Comparison of ENCODE assay signal across 1 cellular context in the genomic region with DNA sequence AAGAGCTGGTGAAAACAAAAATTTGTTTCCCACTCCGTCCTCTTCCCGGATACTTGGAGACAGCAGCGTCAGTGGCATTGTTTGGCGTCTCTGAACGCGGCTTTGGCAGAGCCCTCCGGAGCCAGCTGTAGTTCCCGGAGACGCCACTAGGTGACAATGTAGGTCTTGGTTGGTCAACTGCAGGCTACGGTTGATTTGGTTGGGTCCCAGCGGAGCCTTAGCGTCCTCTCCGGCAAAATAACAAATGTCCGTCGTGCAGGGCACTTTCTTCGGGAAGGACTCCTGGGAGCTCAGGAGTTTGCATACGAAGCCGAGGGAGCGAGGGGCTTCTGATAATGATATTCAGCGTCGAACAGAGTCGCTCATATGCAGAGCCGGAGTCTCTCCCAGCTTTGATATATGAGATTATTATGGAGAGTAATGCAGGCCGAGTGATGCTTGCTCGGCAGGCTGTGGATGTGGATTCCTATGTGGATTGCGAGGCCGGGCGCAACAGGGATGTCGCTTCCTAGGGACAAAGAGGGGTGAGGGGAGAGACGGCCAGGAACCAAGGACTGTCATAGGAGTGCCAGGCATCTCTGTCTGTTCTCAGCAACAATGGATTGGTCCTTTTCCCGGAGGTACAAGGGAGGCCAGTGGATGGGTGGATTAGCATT.
TF ChIP-seq lines count a peak whose summit lies in the region.

No MANE protein-coding gene starts in this region.

TF ChIP-seq in GM12878, 131 proteins besides CTCF, POLR2A, EP300 and RAD21 (continued from another document):
- no peak for TF ChIP-seq TCF3 (IDR thresholded peaks at IDR 0.05; ENCODE audit: borderline replicate concordance, insufficient read depth, low read depth, low read length)
- TF ChIP-seq, protein P1, sequence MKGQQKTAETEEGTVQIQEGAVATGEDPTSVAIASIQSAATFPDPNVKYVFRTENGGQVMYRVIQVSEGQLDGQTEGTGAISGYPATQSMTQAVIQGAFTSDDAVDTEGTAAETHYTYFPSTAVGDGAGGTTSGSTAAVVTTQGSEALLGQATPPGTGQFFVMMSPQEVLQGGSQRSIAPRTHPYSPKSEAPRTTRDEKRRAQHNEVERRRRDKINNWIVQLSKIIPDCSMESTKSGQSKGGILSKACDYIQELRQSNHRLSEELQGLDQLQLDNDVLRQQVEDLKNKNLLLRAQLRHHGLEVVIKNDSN (IDR thresholded peaks at IDR 0.05; ENCODE audit: borderline replicate concordance, extremely low read length, insufficient read depth, low read depth, low read length): no peak
- TF ChIP-seq KLF5 (IDR thresholded peaks at IDR 0.05; ENCODE audit: partially characterized antibody): no peak
- peak; percentile 96 for TF ChIP-seq PAX5 (IDR thresholded peaks at IDR 0.05; ENCODE audit: borderline replicate concordance, low read depth, low read length)
- TF ChIP-seq, protein P2, sequence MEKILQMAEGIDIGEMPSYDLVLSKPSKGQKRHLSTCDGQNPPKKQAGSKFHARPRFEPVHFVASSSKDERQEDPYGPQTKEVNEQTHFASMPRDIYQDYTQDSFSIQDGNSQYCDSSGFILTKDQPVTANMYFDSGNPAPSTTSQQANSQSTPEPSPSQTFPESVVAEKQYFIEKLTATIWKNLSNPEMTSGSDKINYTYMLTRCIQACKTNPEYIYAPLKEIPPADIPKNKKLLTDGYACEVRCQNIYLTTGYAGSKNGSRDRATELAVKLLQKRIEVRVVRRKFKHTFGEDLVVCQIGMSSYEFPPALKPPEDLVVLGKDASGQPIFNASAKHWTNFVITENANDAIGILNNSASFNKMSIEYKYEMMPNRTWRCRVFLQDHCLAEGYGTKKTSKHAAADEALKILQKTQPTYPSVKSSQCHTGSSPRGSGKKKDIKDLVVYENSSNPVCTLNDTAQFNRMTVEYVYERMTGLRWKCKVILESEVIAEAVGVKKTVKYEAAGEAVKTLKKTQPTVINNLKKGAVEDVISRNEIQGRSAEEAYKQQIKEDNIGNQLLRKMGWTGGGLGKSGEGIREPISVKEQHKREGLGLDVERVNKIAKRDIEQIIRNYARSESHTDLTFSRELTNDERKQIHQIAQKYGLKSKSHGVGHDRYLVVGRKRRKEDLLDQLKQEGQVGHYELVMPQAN (conservative IDR thresholded peaks at IDR 0.05): no peak
- TF ChIP-seq YY1 (IDR thresholded peaks at IDR 0.05; ENCODE audit: low read depth, low read length): peak; percentile 67; the same call in 1 of the 2 replicates
- TF ChIP-seq, protein P3, sequence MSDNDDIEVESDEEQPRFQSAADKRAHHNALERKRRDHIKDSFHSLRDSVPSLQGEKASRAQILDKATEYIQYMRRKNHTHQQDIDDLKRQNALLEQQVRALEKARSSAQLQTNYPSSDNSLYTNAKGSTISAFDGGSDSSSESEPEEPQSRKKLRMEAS (IDR thresholded peaks at IDR 0.05; ENCODE audit: low read depth, low read length): no peak
- no peak for TF ChIP-seq MTA3 (IDR thresholded peaks at IDR 0.05; ENCODE audit: borderline replicate concordance, low read length)
- peak; percentile 84 for TF ChIP-seq SMC3 (IDR thresholded peaks at IDR 0.05; ENCODE audit: borderline replicate concordance, low read length)
- TF ChIP-seq, protein P4, sequence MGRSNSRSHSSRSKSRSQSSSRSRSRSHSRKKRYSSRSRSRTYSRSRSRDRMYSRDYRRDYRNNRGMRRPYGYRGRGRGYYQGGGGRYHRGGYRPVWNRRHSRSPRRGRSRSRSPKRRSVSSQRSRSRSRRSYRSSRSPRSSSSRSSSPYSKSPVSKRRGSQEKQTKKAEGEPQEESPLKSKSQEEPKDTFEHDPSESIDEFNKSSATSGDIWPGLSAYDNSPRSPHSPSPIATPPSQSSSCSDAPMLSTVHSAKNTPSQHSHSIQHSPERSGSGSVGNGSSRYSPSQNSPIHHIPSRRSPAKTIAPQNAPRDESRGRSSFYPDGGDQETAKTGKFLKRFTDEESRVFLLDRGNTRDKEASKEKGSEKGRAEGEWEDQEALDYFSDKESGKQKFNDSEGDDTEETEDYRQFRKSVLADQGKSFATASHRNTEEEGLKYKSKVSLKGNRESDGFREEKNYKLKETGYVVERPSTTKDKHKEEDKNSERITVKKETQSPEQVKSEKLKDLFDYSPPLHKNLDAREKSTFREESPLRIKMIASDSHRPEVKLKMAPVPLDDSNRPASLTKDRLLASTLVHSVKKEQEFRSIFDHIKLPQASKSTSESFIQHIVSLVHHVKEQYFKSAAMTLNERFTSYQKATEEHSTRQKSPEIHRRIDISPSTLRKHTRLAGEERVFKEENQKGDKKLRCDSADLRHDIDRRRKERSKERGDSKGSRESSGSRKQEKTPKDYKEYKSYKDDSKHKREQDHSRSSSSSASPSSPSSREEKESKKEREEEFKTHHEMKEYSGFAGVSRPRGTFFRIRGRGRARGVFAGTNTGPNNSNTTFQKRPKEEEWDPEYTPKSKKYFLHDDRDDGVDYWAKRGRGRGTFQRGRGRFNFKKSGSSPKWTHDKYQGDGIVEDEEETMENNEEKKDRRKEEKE (IDR thresholded peaks at IDR 0.05): no peak
- TF ChIP-seq NBN (IDR thresholded peaks at IDR 0.05): no peak
- 0 out of 2 replicates have a peak, but pooled peaks have one; percentile 13 for TF ChIP-seq DPF2 (IDR thresholded peaks at IDR 0.05)
- peak; percentile 32; the same call in 1 of the 2 replicates for TF ChIP-seq TCF12 (IDR thresholded peaks at IDR 0.05; ENCODE audit: low read depth, low read length)
- no peak for TF ChIP-seq ETV6 (conservative IDR thresholded peaks at IDR 0.05 in 1 of 2, IDR thresholded peaks at IDR 0.05 in 1 of 2; ENCODE audit: borderline replicate concordance in 1 of 2, low read depth in 1 of 2)
- TF ChIP-seq SIN3A (IDR thresholded peaks at IDR 0.05; ENCODE audit: low read depth, low read length): no peak
- TF ChIP-seq, protein P5, sequence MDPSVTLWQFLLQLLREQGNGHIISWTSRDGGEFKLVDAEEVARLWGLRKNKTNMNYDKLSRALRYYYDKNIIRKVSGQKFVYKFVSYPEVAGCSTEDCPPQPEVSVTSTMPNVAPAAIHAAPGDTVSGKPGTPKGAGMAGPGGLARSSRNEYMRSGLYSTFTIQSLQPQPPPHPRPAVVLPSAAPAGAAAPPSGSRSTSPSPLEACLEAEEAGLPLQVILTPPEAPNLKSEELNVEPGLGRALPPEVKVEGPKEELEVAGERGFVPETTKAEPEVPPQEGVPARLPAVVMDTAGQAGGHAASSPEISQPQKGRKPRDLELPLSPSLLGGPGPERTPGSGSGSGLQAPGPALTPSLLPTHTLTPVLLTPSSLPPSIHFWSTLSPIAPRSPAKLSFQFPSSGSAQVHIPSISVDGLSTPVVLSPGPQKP (IDR thresholded peaks at IDR 0.05; ENCODE audit: low read depth, low read length): no peak
- TF ChIP-seq HDAC2 (IDR thresholded peaks at IDR 0.05): no peak
- no peak for TF ChIP-seq ZNF384 (IDR thresholded peaks at IDR 0.05; ENCODE audit: borderline replicate concordance, low read depth, low read length)
- TF ChIP-seq MTA2 (IDR thresholded peaks at IDR 0.05; ENCODE audit: low read depth): no peak
- TF ChIP-seq RUNX3 (IDR thresholded peaks at IDR 0.05; ENCODE audit: low read length): peak; percentile 27
- 0 out of 2 replicates have a peak, but pooled peaks have one; percentile 23 for TF ChIP-seq RFX5 (IDR thresholded peaks at IDR 0.05; ENCODE audit: low read depth, low read length)
- TF ChIP-seq HDAC6 (IDR thresholded peaks at IDR 0.05; ENCODE audit: unreplicated experiment): no peak
- 0 out of 2 replicates have a peak, but pooled peaks have one; percentile 28 for TF ChIP-seq EED (IDR thresholded peaks at IDR 0.05; ENCODE audit: low read depth)
